Comparison of ENCODE assay signal across 17 cellular contexts in the genomic region with DNA sequence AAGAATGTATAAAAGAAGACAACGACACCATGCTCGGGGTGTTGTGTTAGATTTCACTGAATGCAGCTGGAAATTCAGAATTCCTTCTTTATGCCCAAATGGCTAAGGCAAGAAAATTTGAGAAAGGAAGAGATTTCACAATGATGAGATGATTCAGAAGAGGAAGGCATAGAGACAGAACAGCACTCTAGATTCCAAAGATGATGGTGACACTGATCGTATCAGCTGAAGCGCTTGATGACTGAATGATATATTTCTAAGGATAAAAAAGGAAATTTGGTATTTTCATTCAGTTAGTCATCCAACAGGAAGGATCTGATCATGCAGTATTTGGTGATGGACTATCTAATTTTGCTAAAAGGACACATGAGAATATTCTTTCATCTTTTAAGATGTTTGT.
DNase-seq lines count a peak whose midpoint lies in the region; ATAC-seq and TF ChIP-seq lines count a peak whose summit lies in the region.
"Had no signal": no experiment of that assay in that cellular context is flagged by ENCODE, and none has a peak within 500 bp of the region (broad histone marks: within the 10 kb centered on the region; RNA-seq: fewer than 3 reads in every experiment).

No MANE protein-coding gene starts in this region.

- intact Hi-C loops in MCF 10A (cut with micrococcal nuclease) (no loop called here), mammary epithelial cell (cut with micrococcal nuclease) (no loop called here)
- intact Hi-C loops in activated CD8-positive, alpha-beta T cell treated with anti-CD3 and anti-CD28 coated beads for 36 hours (cut with micrococcal nuclease) = no loop called here

- H4K20me1 ChIP-seq in mammary epithelial cell (ENCODE audit: insufficient read depth, low read length) = no peaks in the 10 kb centered on the region
- no peaks in the 10 kb centered on the region for H4K20me1 ChIP-seq in SK-N-SH (ENCODE audit: insufficient read depth)

- H3K36me3 ChIP-seq in mammary epithelial cell (ENCODE audit: insufficient read depth, low read length) (no peaks in the 10 kb centered on the region), SK-N-SH (replicated peaks in 1 of 2; ENCODE audit: control insufficient read depth in 1 of 2, insufficient read depth in 2 of 2, low read length in 1 of 2) (no peaks in the 10 kb centered on the region)
- H3K36me3 ChIP-seq: BE2C had no signal

- no peak overlapping the region for H3K4me3 Mint-ChIP-seq in MCF 10A (ENCODE audit: unreplicated experiment)
- H3K4me3 Mint-ChIP-seq in activated CD8-positive, alpha-beta T cell treated with anti-CD3 and anti-CD28 coated beads for 36 hours = no peak overlapping the region
- H3K4me3 Mint-ChIP-seq: CD4-positive, alpha-beta memory T cell; H9 had no signal

- no peaks in the 10 kb centered on the region for H3K36me3 Mint-ChIP-seq in MCF 10A (ENCODE audit: insufficient read depth, unreplicated experiment)
- no peaks in the 10 kb centered on the region for H3K36me3 Mint-ChIP-seq in activated CD8-positive, alpha-beta T cell treated with anti-CD3 and anti-CD28 coated beads for 36 hours (ENCODE audit: low read depth)
- H3K36me3 Mint-ChIP-seq: CD4-positive, alpha-beta memory T cell had no signal

- no peak overlapping the region for H3K27ac ChIP-seq in mammary epithelial cell (ENCODE audit: insufficient read depth, low read depth, low read length)
- peak overlapping the region in 1 of 2 experiments; percentile 93; a peak in 2 of 4 replicates for H3K27ac ChIP-seq in SK-N-SH (ENCODE audit: low read depth in 2 of 2, low read length in 1 of 2)
- H3K27ac ChIP-seq: 22Rv1, C4-2B had no signal

- H3K9me3 ChIP-seq in mammary epithelial cell (replicated peaks; ENCODE audit: insufficient read depth, low read length) (no peaks in the 10 kb centered on the region), SK-N-SH (no peaks in the 10 kb centered on the region)
- H3K9me3 ChIP-seq: BE2C had no signal

- no peak overlapping the region for H3K27ac Mint-ChIP-seq in MCF 10A (ENCODE audit: low read depth, unreplicated experiment)
- H3K27ac Mint-ChIP-seq in activated CD8-positive, alpha-beta T cell treated with anti-CD3 and anti-CD28 coated beads for 36 hours = no peak overlapping the region
- H3K27ac Mint-ChIP-seq: CD4-positive, alpha-beta memory T cell; H9 had no signal

- H3K79me2 ChIP-seq in mammary epithelial cell (ENCODE audit: insufficient read depth, low read length) (no peaks in the 10 kb centered on the region), SK-N-SH (ENCODE audit: insufficient read depth) (no peaks in the 10 kb centered on the region)

- CTCF ChIA-PET in MCF 10A (lab: Yijun Ruan, JAX) = no interaction called here
- CTCF ChIA-PET in mammary epithelial cell (lab: Charles Lee; ENCODE audit: low non-redundant PET) = no interaction called here
- CTCF ChIA-PET in SK-N-SH (lab: Yijun Ruan, JAX) = no interaction called here
- CTCF ChIA-PET in activated CD8-positive, alpha-beta T cell treated with anti-CD3 and anti-CD28 coated beads for 36 hours (lab: Charles Lee) = no interaction called here

- H2AFZ ChIP-seq in mammary epithelial cell (ENCODE audit: low read depth, low read length) = no peak overlapping the region
- H2AFZ ChIP-seq in SK-N-SH (ENCODE audit: low read depth) = no peak overlapping the region

- H3K4me1 Mint-ChIP-seq in MCF 10A (ENCODE audit: insufficient read depth, unreplicated experiment) = peaks cover 6% of the 10 kb centered on the region
- H3K4me1 Mint-ChIP-seq in activated CD8-positive, alpha-beta T cell treated with anti-CD3 and anti-CD28 coated beads for 36 hours (ENCODE audit: low read depth) = no peaks in the 10 kb centered on the region
- H3K4me1 Mint-ChIP-seq: CD4-positive, alpha-beta memory T cell had no signal

- TF ChIP-seq CTCF in MCF 10A (IDR thresholded peaks at IDR 0.05; ENCODE audit: unreplicated experiment) (no peak), mammary epithelial cell (conservative IDR thresholded peaks at IDR 0.05 in 1 of 2, IDR thresholded peaks at IDR 0.05 in 1 of 2; ENCODE audit: extremely low read depth in 1 of 2, insufficient read depth in 1 of 2, low read depth in 1 of 2, low read length in 2 of 2) (no peak), SK-N-SH (IDR thresholded peaks at IDR 0.05) (no peak)
- no peak for TF ChIP-seq CTCF in activated CD8-positive, alpha-beta T cell treated with anti-CD3 and anti-CD28 coated beads for 36 hours (IDR thresholded peaks at IDR 0.05)

- peaks cover 16% of the 10 kb centered on the region for H3K9me3 Mint-ChIP-seq in MCF 10A (ENCODE audit: unreplicated experiment)
- peaks cover 4% of the 10 kb centered on the region for H3K9me3 Mint-ChIP-seq in activated CD8-positive, alpha-beta T cell treated with anti-CD3 and anti-CD28 coated beads for 36 hours

- H3K4me2 ChIP-seq in mammary epithelial cell (ENCODE audit: insufficient read depth, low read depth, low read length) (no peak overlapping the region), SK-N-SH (no peak overlapping the region)

- H3K9me2 ChIP-seq in SK-N-SH = no peaks in the 10 kb centered on the region

- no peak for ATAC-seq in activated CD8-positive, alpha-beta T cell treated with anti-CD3 and anti-CD28 coated beads for 36 hours

- no peak for TF ChIP-seq RAD21 in SK-N-SH (IDR thresholded peaks at IDR 0.05; ENCODE audit: low read length)

- H3K27me3 ChIP-seq in mammary epithelial cell (ENCODE audit: insufficient read depth, low read length) = no peaks in the 10 kb centered on the region
- H3K27me3 ChIP-seq in SK-N-SH (ENCODE audit: insufficient read depth) = no peaks in the 10 kb centered on the region
- H3K27me3 ChIP-seq: BE2C had no signal

- no peak overlapping the region for H3K9ac ChIP-seq in mammary epithelial cell (ENCODE audit: insufficient read depth, low read length)
- no peak overlapping the region for H3K9ac ChIP-seq in SK-N-SH

- peaks cover 6% of the 10 kb centered on the region for H3F3A ChIP-seq in SK-N-SH (replicated peaks; ENCODE audit: insufficient read depth)

- dilution Hi-C loops in mammary epithelial cell (cut with HindIII; ENCODE audit: low sequenced_read_pairs) = no loop called here

- H3K4me1 ChIP-seq in mammary epithelial cell (ENCODE audit: insufficient read depth, low read length) (no peaks in the 10 kb centered on the region), SK-N-SH (ENCODE audit: control insufficient read depth in 1 of 2, insufficient read depth in 2 of 2, low read depth in 1 of 2, low read length in 1 of 2) (no peaks in the 10 kb centered on the region)
- H3K4me1 ChIP-seq: BE2C had no signal

- in situ Hi-C loops in mammary epithelial cell (cut with MboI; ENCODE audit: low sequenced_read_pairs in 2 of 2) = no loop called here

- peaks cover 22% of the 10 kb centered on the region for H3K27me3 Mint-ChIP-seq in MCF 10A (ENCODE audit: insufficient read depth, unreplicated experiment)
- no peaks in the 10 kb centered on the region for H3K27me3 Mint-ChIP-seq in activated CD8-positive, alpha-beta T cell treated with anti-CD3 and anti-CD28 coated beads for 36 hours

- 79% methylated on average over 4 of the region's 4 CpGs for WGBS in mammary epithelial cell (ENCODE audit: low coverage, missing lambda C conversion rate)
- 20% methylated on average over 4 of the region's 4 CpGs for whole genome bisulfite sequencing in SK-N-SH (ENCODE audit: low lambda C conversion rate)

- POLR2A ChIA-PET in MCF 10A (lab: Yijun Ruan, JAX) = no interaction called here
- POLR2A ChIA-PET in SK-N-SH (lab: Yijun Ruan, JAX) = no interaction called here
- POLR2A ChIA-PET in activated CD8-positive, alpha-beta T cell treated with anti-CD3 and anti-CD28 coated beads for 36 hours (lab: Charles Lee) = no interaction called here

- peak in 1 of 2 experiments; percentile 75; a peak in 2 of 4 replicates for TF ChIP-seq EP300 in SK-N-SH (IDR thresholded peaks at IDR 0.05; ENCODE audit: borderline replicate concordance in 1 of 2, low read depth in 1 of 2, low read length in 1 of 2)

- no TSS peak for BruUV-seq in MCF 10A (replicated peaks; lab: Mats Ljungman, UMichigan)
- BruUV-seq in mammary epithelial cell (replicated peaks; lab: Mats Ljungman, UMichigan) = no TSS peak

- no peak overlapping the region for H3K4me3 ChIP-seq in mammary epithelial cell (replicated peaks in 1 of 3; ENCODE audit: insufficient read depth in 1 of 3, low read depth in 2 of 3, low read length in 3 of 3)
- no peak overlapping the region for H3K4me3 ChIP-seq in SK-N-SH (ENCODE audit: low read depth in 2 of 2, low read length in 1 of 2)

- DNase-seq in MCF 10A (ENCODE audit: unreplicated experiment) = peak; percentile 54
- no peak for DNase-seq in mammary epithelial cell
- DNase-seq in SK-N-SH = no peak
- peak; percentile 0 for DNase-seq in fibroblast of peridontal ligament (ENCODE audit: extremely low read depth)
- no peak for DNase-seq in activated CD8-positive, alpha-beta T cell treated with anti-CD3 and anti-CD28 coated beads for 36 hours
- no peak for DNase-seq in iPS-NIHi7 (ENCODE audit: extremely low spot score)
- no peak for DNase-seq in HuH-7.5 (ENCODE audit: low spot score)
- DNase-seq: ACHN; BE2C; CD4-positive, alpha-beta memory T cell; DMS153; DMS79 treated with DMSO at 0.1 percent for 48 hours; EL; GOT3; H9 had no signal

TF ChIP-seq in SK-N-SH, 30 proteins besides CTCF, POLR2A, EP300 and RAD21 (continues in another document):
- TF ChIP-seq TEAD4 (IDR thresholded peaks at IDR 0.05; ENCODE audit: borderline replicate concordance, insufficient read depth) (peak; percentile 57; the same call in 1 of the 2 replicates), FOSL2 (IDR thresholded peaks at IDR 0.05; ENCODE audit: borderline replicate concordance, low read depth) (peak; percentile 46; the same call in 1 of the 2 replicates), NFIC (IDR thresholded peaks at IDR 0.05; ENCODE audit: borderline replicate concordance) (no peak), RFX5 (IDR thresholded peaks at IDR 0.05; ENCODE audit: low read length) (no peak)
- TF ChIP-seq, protein P1, sequence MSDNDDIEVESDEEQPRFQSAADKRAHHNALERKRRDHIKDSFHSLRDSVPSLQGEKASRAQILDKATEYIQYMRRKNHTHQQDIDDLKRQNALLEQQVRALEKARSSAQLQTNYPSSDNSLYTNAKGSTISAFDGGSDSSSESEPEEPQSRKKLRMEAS (IDR thresholded peaks at IDR 0.05; ENCODE audit: low read depth) = no peak
- TF ChIP-seq, protein P2, sequence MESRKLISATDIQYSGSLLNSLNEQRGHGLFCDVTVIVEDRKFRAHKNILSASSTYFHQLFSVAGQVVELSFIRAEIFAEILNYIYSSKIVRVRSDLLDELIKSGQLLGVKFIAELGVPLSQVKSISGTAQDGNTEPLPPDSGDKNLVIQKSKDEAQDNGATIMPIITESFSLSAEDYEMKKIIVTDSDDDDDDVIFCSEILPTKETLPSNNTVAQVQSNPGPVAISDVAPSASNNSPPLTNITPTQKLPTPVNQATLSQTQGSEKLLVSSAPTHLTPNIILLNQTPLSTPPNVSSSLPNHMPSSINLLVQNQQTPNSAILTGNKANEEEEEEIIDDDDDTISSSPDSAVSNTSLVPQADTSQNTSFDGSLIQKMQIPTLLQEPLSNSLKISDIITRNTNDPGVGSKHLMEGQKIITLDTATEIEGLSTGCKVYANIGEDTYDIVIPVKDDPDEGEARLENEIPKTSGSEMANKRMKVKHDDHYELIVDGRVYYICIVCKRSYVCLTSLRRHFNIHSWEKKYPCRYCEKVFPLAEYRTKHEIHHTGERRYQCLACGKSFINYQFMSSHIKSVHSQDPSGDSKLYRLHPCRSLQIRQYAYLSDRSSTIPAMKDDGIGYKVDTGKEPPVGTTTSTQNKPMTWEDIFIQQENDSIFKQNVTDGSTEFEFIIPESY (IDR thresholded peaks at IDR 0.05; ENCODE audit: borderline replicate concordance, low read depth) = no peak

Comparison
In these comparisons a context has a peak if more than half of its experiments do, and no peak if none do; other contexts are left out.
1. DNase-seq: peak in MCF 10A (single experiment) and fibroblast of peridontal ligament (single experiment); none in mammary epithelial cell (single experiment), SK-N-SH (single experiment), activated CD8-positive, alpha-beta T cell treated with anti-CD3 and anti-CD28 coated beads for 36 hours (single experiment), iPS-NIHi7 (single experiment) and HuH-7.5 (single experiment).